ENCODE assay signal across 8 cellular contexts in genomic region chr11:2092956-2093412, GRCh38. TPM values are rescaled to one million over a fixed set of nuclear protein-coding genes. Genes with fewer than 3 reads are reported as not detected.
DNase-seq lines count a peak whose midpoint lies in the region; ATAC-seq and TF ChIP-seq lines count a peak whose summit lies in the region.

No MANE protein-coding gene starts in this region.

- H3K9me3 Mint-ChIP-seq in stimulated activated naive B cell treated with anti-CD40 and anti-IgM and Interleukin-4, amounts not matched to agents 10 μg/mL and 1 μg/mL and 100 μg/mL, for 72 hours: no peaks in the 10 kb centered on the region

- H3K36me3 Mint-ChIP-seq in stimulated activated naive B cell treated with anti-CD40 and anti-IgM and Interleukin-4, amounts not matched to agents 10 μg/mL and 1 μg/mL and 100 μg/mL, for 72 hours: no peaks in the 10 kb centered on the region

- peak; percentile 28 to 43 for ATAC-seq in stimulated activated naive B cell treated with anti-CD40 and anti-IgM and Interleukin-4, amounts not matched to agents 10 μg/mL and 1 μg/mL and 100 μg/mL, for 72 hours (replicated peaks)
- ATAC-seq in GM21528 (IDR thresholded peaks at IDR 0.05; ENCODE audit: low FRiP score, unreplicated experiment): no peak
- ATAC-seq in omental fat pad (ENCODE audit: low FRiP score): no peak

- DNase-seq in Daoy (ENCODE audit: low read depth) (peak; percentile 96), NCI-H226 (peak; percentile 82), islet precursor cell (peak; percentile 50), omental fat pad (ENCODE audit: low spot score) (no peak), DMS114 treated with DMSO at 0.1 percent for 48 hours (lab: John Stamatoyannopoulos, UW; ENCODE audit: unreplicated experiment) (no peak)
- DNase-seq in activated naive CD4-positive, alpha-beta T cell treated with Interleukin-2 at 50 U/mL for 16 hours: peak; percentile 55
- DNase-seq in stimulated activated naive B cell treated with anti-CD40 and anti-IgM and Interleukin-4, amounts not matched to agents 10 μg/mL and 1 μg/mL and 100 μg/mL, for 72 hours: no peak

- TF ChIP-seq CTCF in omental fat pad (IDR thresholded peaks at IDR 0.05): no peak

- H3K4me3 Mint-ChIP-seq in stimulated activated naive B cell treated with anti-CD40 and anti-IgM and Interleukin-4, amounts not matched to agents 10 μg/mL and 1 μg/mL and 100 μg/mL, for 72 hours: no peak overlapping the region

- H3K4me1 Mint-ChIP-seq in stimulated activated naive B cell treated with anti-CD40 and anti-IgM and Interleukin-4, amounts not matched to agents 10 μg/mL and 1 μg/mL and 100 μg/mL, for 72 hours: peaks cover 3 to 6% of the 10 kb centered on the region in 2 donors

- H3K27me3 Mint-ChIP-seq in stimulated activated naive B cell treated with anti-CD40 and anti-IgM and Interleukin-4, amounts not matched to agents 10 μg/mL and 1 μg/mL and 100 μg/mL, for 72 hours: peaks cover 45% of the 10 kb centered on the region in 2 donors

- no peak overlapping the region for H3K27ac Mint-ChIP-seq in stimulated activated naive B cell treated with anti-CD40 and anti-IgM and Interleukin-4, amounts not matched to agents 10 μg/mL and 1 μg/mL and 100 μg/mL, for 72 hours

RNA-seq across cellular contexts. Expression of gene IGF2, which starts 46.2 kb away (rescaled TPM):
- total RNA-seq in Daoy (2014; rRNA removed; shearing (Covaris generic)): 0.29 and 0.45 TPM in 2 replicates
- total RNA-seq in omental fat pad: 10 to 100 TPM; 44.6 to 69.4 (median 52.3) TPM

Comparison
In these comparisons a context has a peak if more than half of its experiments do, and no peak if none do; other contexts are left out.
1. DNase-seq: peak in Daoy (single experiment), NCI-H226 (single experiment), activated naive CD4-positive, alpha-beta T cell treated with Interleukin-2 at 50 U/mL for 16 hours (single experiment) and islet precursor cell (single experiment); none in stimulated activated naive B cell treated with anti-CD40 and anti-IgM and Interleukin-4, amounts not matched to agents 10 μg/mL and 1 μg/mL and 100 μg/mL, for 72 hours (single experiment), omental fat pad (single experiment) and DMS114 treated with DMSO at 0.1 percent for 48 hours (single experiment).
2. ATAC-seq: peak in stimulated activated naive B cell treated with anti-CD40 and anti-IgM and Interleukin-4, amounts not matched to agents 10 μg/mL and 1 μg/mL and 100 μg/mL, for 72 hours (2 of 2); none in GM21528 (single experiment) and omental fat pad (single experiment).
3. RNA of gene IGF2, which starts 46.2 kb away (total RNA-seq): 44.6 to 69.4 TPM in omental fat pad; 0.29 to 0.45 TPM in Daoy; every median in the first group is over 10 times any median in the second.